ENCODE assay signal across 28 cellular contexts in the genomic region with DNA sequence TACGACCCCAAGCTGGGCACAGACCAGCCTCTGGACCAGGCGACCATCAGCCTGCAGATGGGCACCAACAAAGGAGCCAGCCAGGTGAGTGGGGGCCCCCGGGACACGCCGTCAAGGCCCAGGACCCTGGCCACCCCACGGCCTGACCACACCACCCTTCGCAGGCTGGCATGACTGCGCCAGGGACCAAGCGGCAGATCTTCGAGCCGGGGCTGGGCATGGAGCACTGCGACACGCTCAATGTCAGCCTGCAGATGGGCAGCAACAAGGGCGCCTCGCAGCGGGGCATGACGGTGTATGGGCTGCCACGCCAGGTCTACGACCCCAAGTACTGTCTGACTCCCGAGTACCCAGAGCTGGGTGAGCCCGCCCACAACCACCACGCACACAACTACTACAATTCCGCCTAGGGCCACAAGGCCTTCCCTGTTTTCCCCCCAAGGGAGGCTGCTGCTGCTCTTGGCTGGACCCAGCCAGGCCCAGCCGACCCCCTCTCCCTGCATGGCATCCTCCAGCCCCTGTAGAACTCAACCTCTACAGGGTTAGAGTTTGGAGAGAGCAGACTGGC. TPM values are rescaled to one million over a fixed set of nuclear protein-coding genes. Genes with fewer than 3 reads are reported as not detected.
"Had no signal": no experiment of that assay in that cellular context is flagged by ENCODE, and none has a peak within 500 bp of the region (broad histone marks: within the 10 kb centered on the region; RNA-seq: fewer than 3 reads in every experiment).

No MANE protein-coding gene starts in this region.

- H2AFZ ChIP-seq: parathyroid adenoma had no signal

- H3K4me3 Mint-ChIP-seq: activated CD4-positive, alpha-beta memory T cell treated with anti-CD3 and anti-CD28 coated beads for 36 hours; activated T-helper 1 cell treated with anti-CD3 and anti-CD28 coated beads, Interleukin-12 subunit alpha, Interleukin-12 subunit beta, Interleukin-2, Interleukin-4 antibody, amounts not matched to agents 30 ng/mL and 10 ng/mL and 1 ng/mL, durations not matched to agents 14 hours and 24 hours and 36 hours; endodermal cell; type B pancreatic cell had no signal

- H3K36me3 Mint-ChIP-seq: type B pancreatic cell had no signal

- H3K27me3 ChIP-seq: foreskin keratinocyte, right atrium auricular region, testis had no signal

- H3K9ac ChIP-seq: parathyroid adenoma had no signal

- H3K9me3 Mint-ChIP-seq: activated CD4-positive, alpha-beta memory T cell treated with anti-CD3 and anti-CD28 coated beads for 36 hours; activated T-helper 1 cell treated with anti-CD3 and anti-CD28 coated beads, Interleukin-12 subunit alpha, Interleukin-12 subunit beta, Interleukin-2, Interleukin-4 antibody, amounts not matched to agents 30 ng/mL and 10 ng/mL and 1 ng/mL, durations not matched to agents 14 hours and 24 hours and 36 hours; endodermal cell; type B pancreatic cell had no signal

- FAIRE-seq: TTC549 had no signal

- H3K27ac ChIP-seq: foreskin keratinocyte, left ventricle myocardium inferior, parathyroid adenoma, psoas muscle, right atrium auricular region, testis, VCaP had no signal

- H3K27ac Mint-ChIP-seq: activated CD4-positive, alpha-beta memory T cell treated with anti-CD3 and anti-CD28 coated beads for 36 hours; activated T-helper 1 cell treated with anti-CD3 and anti-CD28 coated beads, Interleukin-12 subunit alpha, Interleukin-12 subunit beta, Interleukin-2, Interleukin-4 antibody, amounts not matched to agents 30 ng/mL and 10 ng/mL and 1 ng/mL, durations not matched to agents 14 hours and 24 hours and 36 hours; endodermal cell had no signal

- H3K4me1 Mint-ChIP-seq: endodermal cell had no signal

- DNase-seq: activated CD4-positive, alpha-beta memory T cell treated with anti-CD3 and anti-CD28 coated beads for 36 hours; activated CD4-positive, alpha-beta T cell treated with anti-CD3 and anti-CD28 coated beads for 48 hours; activated CD8-positive, alpha-beta memory T cell treated with anti-CD3 and anti-CD28 coated beads, Interleukin-2, amount 50 U/mL, for 4 hours; activated gamma-delta T cell; activated naive CD4-positive, alpha-beta T cell treated with anti-CD3 and anti-CD28 coated beads, Interleukin-2, amount 50 U/mL, for 16 hours; activated T-cell treated with anti-CD3 and anti-CD28 coated beads, Interleukin-2, amount 50 U/mL, for 1 hour; amniotic stem cell; caudate nucleus; endodermal cell; foreskin keratinocyte; islet precursor cell; left ventricle myocardium inferior; nucleus accumbens; psoas muscle; stimulated activated CD4-positive, alpha-beta T cell treated with anti-CD3 and anti-CD28 coated beads, Interleukin-2, amount 100 ng/mL, for 48 hours; stimulated activated naive CD4-positive, alpha-beta T cell treated with Interleukin-2 at 50 U/mL for 16 hours; testis had no signal

- H3K79me2 ChIP-seq: parathyroid adenoma had no signal

- H3K4me3 ChIP-seq: left ventricle myocardium inferior, lung, mucosa of descending colon, psoas muscle, right atrium auricular region, testis had no signal

- H3K4me1 ChIP-seq: foreskin keratinocyte, left ventricle myocardium inferior, parathyroid adenoma, psoas muscle, right atrium auricular region, testis had no signal

- H3K9me3 ChIP-seq: left ventricle myocardium inferior, mucosa of descending colon, psoas muscle, right atrium auricular region, testis had no signal

RNA-seq across cellular contexts. Expression of gene CNN1, which starts 10.8 kb away (rescaled TPM):
- total RNA-seq: activated CD4-positive, alpha-beta memory T cell treated with anti-CD3 and anti-CD28 coated beads for 36 hours; activated CD8-positive, alpha-beta memory T cell treated with anti-CD3 and anti-CD28 coated beads for 36 hours; activated T-helper 1 cell treated with anti-CD3 and anti-CD28 coated beads, Interleukin-12 subunit alpha, Interleukin-12 subunit beta, Interleukin-2, Interleukin-4 antibody, amounts not matched to agents 30 ng/mL and 10 ng/mL and 1 ng/mL, durations not matched to agents 14 hours and 24 hours and 36 hours; foreskin keratinocyte; T-helper 1 cell treated with Interleukin-12 subunit alpha and Interleukin-12 subunit beta and Interleukin-4 antibody, amounts not matched to agents 30 ng/mL and 1 ng/mL, for 36 hours had no signal
- polyA plus RNA-seq: neural cell had no signal

RNA-seq across cellular contexts. Expression of gene ACP5, which starts 28.0 kb away (rescaled TPM):
- polyA plus RNA-seq: neural cell had no signal
